ENCODE assay signal across 23 cellular contexts in genomic region chr3:39144748-39145380, GRCh38. TPM values are rescaled to one million over a fixed set of nuclear protein-coding genes. Genes with fewer than 3 reads are reported as not detected.
A peak's percentile ranks its signal among the peaks of the same experiment; 100 is the strongest.
DNase-seq lines count a peak whose midpoint lies in the region; ATAC-seq and TF ChIP-seq lines count a peak whose summit lies in the region.
"Had no signal": no experiment of that assay in that cellular context is flagged by ENCODE, and none has a peak within 500 bp of the region (broad histone marks: within the 10 kb centered on the region; RNA-seq: fewer than 3 reads in every experiment).

No MANE protein-coding gene starts in this region.

- no peak for TF ChIP-seq EP300 in transverse colon (IDR thresholded peaks at IDR 0.05; ENCODE audit: low read depth)

- ATAC-seq in natural killer cell: no peak
- ATAC-seq in natural killer cell treated with Interleukin-12 subunit alpha and Interleukin-12 subunit beta and Interleukin-15 and Interleukin-18, amount 100 ng/mL, for 72 hours: no peak
- ATAC-seq: gastroesophageal sphincter had no signal

- peaks cover 12% of the 10 kb centered on the region for H3K36me3 Mint-ChIP-seq in natural killer cell
- peaks cover 11% of the 10 kb centered on the region for H3K36me3 Mint-ChIP-seq in natural killer cell treated with Interleukin-12 subunit alpha and Interleukin-12 subunit beta and Interleukin-15 and Interleukin-18, amount 100 ng/mL, for 72 hours
- H3K36me3 Mint-ChIP-seq in activated naive CD8-positive, alpha-beta T cell: peaks cover 19% of the 10 kb centered on the region
- peaks cover 21% of the 10 kb centered on the region for H3K36me3 Mint-ChIP-seq in mesothelial cell of epicardium

- in situ Hi-C loops in transverse colon (cut with MboI; ENCODE audit: low pct_ligation_motif_present in 1 of 4, low pct_unique_long_range_greater_than_20kb in 1 of 4, low sequenced_read_pairs in 3 of 4): no loop called here
- in situ Hi-C loops in GM13977 (cut with MboI; ENCODE audit: low pct_unique_long_range_greater_than_20kb, low sequenced_read_pairs, unreplicated experiment): no loop called here

- DNase-seq in natural killer cell: no peak
- no peak for DNase-seq in natural killer cell treated with Interleukin-12 subunit alpha and Interleukin-12 subunit beta and Interleukin-15 and Interleukin-18, amount 100 ng/mL, for 72 hours (ENCODE audit: low spot score)
- DNase-seq in mesothelial cell of epicardium (ENCODE audit: low spot score in 2 of 2, unreplicated experiment in 2 of 2): peak in 1 of 2 experiments; percentile 29
- peak; percentile 9 for DNase-seq in transverse colon
- no peak for DNase-seq in GM13977 (ENCODE audit: low spot score)
- no peak for DNase-seq in NCI-H128 (lab: John Stamatoyannopoulos, UW; ENCODE audit: unreplicated experiment)
- DNase-seq in NCI-H345 (lab: John Stamatoyannopoulos, UW): no peak
- DNase-seq: activated CD4-positive, alpha-beta T cell treated with anti-CD3 and anti-CD28 coated beads, Interleukin-2, amount 10 ng/mL, durations not matched to agents 7 days and 5 days; AML-193; colonic mucosa; DMS153; retina; SJCRH30 had no signal

- intact Hi-C loops in natural killer cell (cut with micrococcal nuclease) (no loop called here), transverse colon (cut with DNase I; ENCODE audit: low total_unique reads) (loop anchor here (5.0 kb wide), 1 partner anchor 37 kb away; no protein-coding TSS in a partner anchor)

- H3K4me3 Mint-ChIP-seq in natural killer cell (peak overlapping the region; percentile 65), mesothelial cell of epicardium (no peak overlapping the region)
- no peak overlapping the region for H3K4me3 Mint-ChIP-seq in natural killer cell treated with Interleukin-12 subunit alpha and Interleukin-12 subunit beta and Interleukin-15 and Interleukin-18, amount 100 ng/mL, for 72 hours
- peak overlapping the region; percentile 61 for H3K4me3 Mint-ChIP-seq in activated naive CD8-positive, alpha-beta T cell
- H3K4me3 Mint-ChIP-seq: activated CD4-positive, alpha-beta T cell treated with anti-CD3 and anti-CD28 coated beads, Interleukin-2, amount 10 ng/mL, durations not matched to agents 7 days and 5 days had no signal

- H3K27me3 ChIP-seq in transverse colon: no peaks in the 10 kb centered on the region
- H3K27me3 ChIP-seq: ascending aorta, colonic mucosa, gastroesophageal sphincter, SJCRH30, suprapubic skin had no signal

- WGBS in transverse colon (ENCODE audit: low coverage in 1 of 2), 2 donors: 95 to 100% methylated on average over 2 to 23 of the region's 23 CpGs

- no peak for TF ChIP-seq CTCF in natural killer cell (IDR thresholded peaks at IDR 0.05)
- no peak for TF ChIP-seq CTCF in mesothelial cell of epicardium (IDR thresholded peaks at IDR 0.05; ENCODE audit: unreplicated experiment)
- no peak for TF ChIP-seq CTCF in transverse colon (IDR thresholded peaks at IDR 0.05)
- no peak for TF ChIP-seq CTCF in GM13977 (IDR thresholded peaks at IDR 0.05; ENCODE audit: extremely low read depth, insufficient read depth, missing control alignments)

- peak overlapping the region; percentile 48 to 72 for H3K27ac Mint-ChIP-seq in natural killer cell
- H3K27ac Mint-ChIP-seq in natural killer cell treated with Interleukin-12 subunit alpha and Interleukin-12 subunit beta and Interleukin-15 and Interleukin-18, amount 100 ng/mL, for 72 hours: no peak overlapping the region
- peak overlapping the region; percentile 46 for H3K27ac Mint-ChIP-seq in activated naive CD8-positive, alpha-beta T cell
- H3K27ac Mint-ChIP-seq in mesothelial cell of epicardium: peak overlapping the region; percentile 36
- H3K27ac Mint-ChIP-seq: activated T-helper 2 cell treated with anti-CD3 and anti-CD28 coated beads, Interferon-gamma antibody, Interleukin-2, Interleukin-4, amounts not matched to agents 10 μg/mL and 5 μg/mL and 100 μg/mL, durations not matched to agents 14 hours and 24 hours and 36 hours had no signal

- H3K4me1 ChIP-seq in transverse colon: peaks cover 64 to 84% (median 79%) of the 10 kb centered on the region in 4 donors

- peaks cover 0 to 30% (median 11%) of the 10 kb centered on the region in 4 donors for H3K36me3 ChIP-seq in transverse colon

- H3K27me3 Mint-ChIP-seq in natural killer cell (ENCODE audit: low read depth in 2 of 2) (no peaks in the 10 kb centered on the region), mesothelial cell of epicardium (ENCODE audit: low read depth) (no peaks in the 10 kb centered on the region)
- no peaks in the 10 kb centered on the region for H3K27me3 Mint-ChIP-seq in natural killer cell treated with Interleukin-12 subunit alpha and Interleukin-12 subunit beta and Interleukin-15 and Interleukin-18, amount 100 ng/mL, for 72 hours
- no peaks in the 10 kb centered on the region for H3K27me3 Mint-ChIP-seq in activated naive CD8-positive, alpha-beta T cell
- H3K27me3 Mint-ChIP-seq: activated CD4-positive, alpha-beta T cell treated with anti-CD3 and anti-CD28 coated beads, Interleukin-2, amount 10 ng/mL, durations not matched to agents 7 days and 5 days had no signal

- H3K27ac ChIP-seq in transverse colon: no peak overlapping the region
- H3K27ac ChIP-seq: epithelial cell of prostate, SJCRH30, suprapubic skin had no signal

- H3K4me1 Mint-ChIP-seq in natural killer cell (peaks cover 48 to 60% of the 10 kb centered on the region in 2 donors), mesothelial cell of epicardium (peaks cover 72% of the 10 kb centered on the region)
- peaks cover 42 to 43% of the 10 kb centered on the region in 2 donors for H3K4me1 Mint-ChIP-seq in natural killer cell treated with Interleukin-12 subunit alpha and Interleukin-12 subunit beta and Interleukin-15 and Interleukin-18, amount 100 ng/mL, for 72 hours (ENCODE audit: low read depth in 2 of 2)
- peaks cover 66% of the 10 kb centered on the region for H3K4me1 Mint-ChIP-seq in activated naive CD8-positive, alpha-beta T cell (ENCODE audit: low read depth)

- no peaks in the 10 kb centered on the region for H3K9me3 Mint-ChIP-seq in natural killer cell
- H3K9me3 Mint-ChIP-seq in natural killer cell treated with Interleukin-12 subunit alpha and Interleukin-12 subunit beta and Interleukin-15 and Interleukin-18, amount 100 ng/mL, for 72 hours: no peaks in the 10 kb centered on the region
- H3K9me3 Mint-ChIP-seq in activated naive CD8-positive, alpha-beta T cell (ENCODE audit: low read depth): no peaks in the 10 kb centered on the region
- no peaks in the 10 kb centered on the region for H3K9me3 Mint-ChIP-seq in mesothelial cell of epicardium
- H3K9me3 Mint-ChIP-seq: activated CD4-positive, alpha-beta T cell treated with anti-CD3 and anti-CD28 coated beads, Interleukin-2, amount 10 ng/mL, durations not matched to agents 7 days and 5 days; activated T-helper 2 cell treated with anti-CD3 and anti-CD28 coated beads, Interferon-gamma antibody, Interleukin-2, Interleukin-4, amounts not matched to agents 10 μg/mL and 5 μg/mL and 100 μg/mL, durations not matched to agents 14 hours and 24 hours and 36 hours had no signal

- no peak for TF ChIP-seq POLR2A in transverse colon (IDR thresholded peaks at IDR 0.05)

- H3K9me3 ChIP-seq in transverse colon: no peaks in the 10 kb centered on the region
- H3K9me3 ChIP-seq: ascending aorta, colonic mucosa, gastroesophageal sphincter, SJCRH30, suprapubic skin had no signal

- no peak overlapping the region for H3K4me3 ChIP-seq in transverse colon
- H3K4me3 ChIP-seq: ascending aorta, colonic mucosa, gastroesophageal sphincter, SJCRH30, suprapubic skin had no signal

RNA-seq across cellular contexts. Expression of gene CSRNP1, which starts 8.5 kb away (rescaled TPM):
- total RNA-seq in natural killer cell: 100 to 1,000 TPM; 208 to 300 (median 253) TPM
- total RNA-seq in natural killer cell treated with Interleukin-12 subunit alpha and Interleukin-12 subunit beta and Interleukin-15 and Interleukin-18, amount 100 ng/mL, for 72 hours: 10 to 100 TPM; 10.8 to 18.4 TPM
- 42.7 to 44.7 TPM (median 43.9 TPM) in 3 replicates for total RNA-seq in mesothelial cell of epicardium
- total RNA-seq in transverse colon: 100 to 1,000 TPM in 1 of 4 donors, 10 to 100 TPM in 3; 10.9 to 112 (median 38.4) TPM

RNA-seq across cellular contexts. Expression of gene TTC21A, which starts 37.4 kb away (rescaled TPM):
- total RNA-seq in natural killer cell (1 to 10 TPM; 2.1 to 3.9 (median 2.4) TPM), mesothelial cell of epicardium (10.2 to 12.7 TPM (median 12.3 TPM) in 3 replicates), transverse colon (100 to 1,000 TPM in 1 of 4 donors, 10 to 100 TPM in 2, 1 to 10 TPM in 1; 6.8 to 101 (median 30.3) TPM)
- total RNA-seq in natural killer cell treated with Interleukin-12 subunit alpha and Interleukin-12 subunit beta and Interleukin-15 and Interleukin-18, amount 100 ng/mL, for 72 hours: 1 to 10 TPM in 1 of 2 donors, under 1 TPM in 1; 0.12 to 1.8 TPM

RNA-seq across cellular contexts. Expression of gene GORASP1, which starts 37.4 kb away (rescaled TPM):
- total RNA-seq in natural killer cell (10 to 100 TPM; 20.2 to 21.3 (median 20.8) TPM), mesothelial cell of epicardium (70.8 to 71.5 TPM (median 71.1 TPM) in 3 replicates), transverse colon (100 to 1,000 TPM in 1 of 4 donors, 10 to 100 TPM in 3; 86.8 to 135 (median 96.3) TPM)
- 10 to 100 TPM; 12.9 to 16.6 TPM for total RNA-seq in natural killer cell treated with Interleukin-12 subunit alpha and Interleukin-12 subunit beta and Interleukin-15 and Interleukin-18, amount 100 ng/mL, for 72 hours

RNA-seq across cellular contexts. Expression of gene XIRP1, which starts 47.5 kb away (rescaled TPM):
- total RNA-seq in natural killer cell (under 1 TPM; 0.14 to 0.40 (median 0.24) TPM), mesothelial cell of epicardium (not detected in 3 replicates), transverse colon (1 to 10 TPM in 1 of 4 donors, under 1 TPM in 1, not detected in 2; 0.40 to 6.0 TPM)
- total RNA-seq in natural killer cell treated with Interleukin-12 subunit alpha and Interleukin-12 subunit beta and Interleukin-15 and Interleukin-18, amount 100 ng/mL, for 72 hours: under 1 TPM; 0.22 to 0.43 TPM
- total RNA-seq: activated CD4-positive, alpha-beta T cell treated with anti-CD3 and anti-CD28 coated beads, Interleukin-2, amount 10 ng/mL, durations not matched to agents 7 days and 5 days; ascending aorta; colonic mucosa; H7; lower leg skin; MCF 10A; OCI-LY7; suprapubic skin had no signal

Comparison
In these comparisons a context has a peak if more than half of its experiments do, and no peak if none do; other contexts are left out.
1. H3K27ac Mint-ChIP-seq: peak in natural killer cell (2 of 2), activated naive CD8-positive, alpha-beta T cell (single experiment) and mesothelial cell of epicardium (single experiment); none in natural killer cell treated with Interleukin-12 subunit alpha and Interleukin-12 subunit beta and Interleukin-15 and Interleukin-18, amount 100 ng/mL, for 72 hours (0 of 2).
2. H3K4me3 Mint-ChIP-seq: peak in natural killer cell (single experiment) and activated naive CD8-positive, alpha-beta T cell (single experiment); none in natural killer cell treated with Interleukin-12 subunit alpha and Interleukin-12 subunit beta and Interleukin-15 and Interleukin-18, amount 100 ng/mL, for 72 hours (single experiment) and mesothelial cell of epicardium (single experiment).